ENCODE assay signal across 14 cellular contexts in genomic region chr6:89589297-89590074, GRCh38.
"Had no signal": no experiment of that assay in that cellular context is flagged by ENCODE, and none has a peak within 500 bp of the region (broad histone marks: within the 10 kb centered on the region; RNA-seq: fewer than 3 reads in every experiment).

No MANE protein-coding gene starts in this region.

- H3K36me3 ChIP-seq: brain microvascular endothelial cell, neutrophil, sigmoid colon, spleen had no signal

- H3K4me3 ChIP-seq: lung, sigmoid colon, spleen had no signal

- H3K4me1 ChIP-seq: parathyroid adenoma, sigmoid colon, spleen had no signal

- H3K9me3 ChIP-seq: neutrophil, sigmoid colon, spleen had no signal

- H3K9me3 Mint-ChIP-seq: activated CD4-positive, alpha-beta T cell treated with anti-CD3 and anti-CD28 coated beads, Interleukin-2, amount 10 ng/mL, durations not matched to agents 7 days and 5 days had no signal

- H3K27me3 Mint-ChIP-seq: activated CD4-positive, alpha-beta T cell treated with anti-CD3 and anti-CD28 coated beads, Interleukin-2, amount 10 ng/mL, durations not matched to agents 7 days and 5 days had no signal

- H3K4me1 Mint-ChIP-seq: activated CD4-positive, alpha-beta T cell treated with anti-CD3 and anti-CD28 coated beads, Interleukin-2, amount 10 ng/mL, durations not matched to agents 7 days and 5 days had no signal

- DNase-seq: activated CD4-positive, alpha-beta T cell treated with anti-CD3 and anti-CD28 coated beads, Interleukin-2, amount 10 ng/mL, durations not matched to agents 7 days and 5 days; activated CD4-positive, CD25-positive, alpha-beta regulatory T cell; activated naive CD4-positive, alpha-beta T cell; anterior cingulate cortex; brain microvascular endothelial cell; cerebellar nuclear complex; effector CD8-positive, alpha-beta T cell; foreskin fibroblast; sigmoid colon; spleen; T-helper 2 cell had no signal

- H3K4me3 Mint-ChIP-seq: activated CD4-positive, alpha-beta T cell treated with anti-CD3 and anti-CD28 coated beads, Interleukin-2, amount 10 ng/mL, durations not matched to agents 7 days and 5 days had no signal

- H3K27ac Mint-ChIP-seq: activated CD4-positive, alpha-beta T cell treated with anti-CD3 and anti-CD28 coated beads, Interleukin-2, amount 10 ng/mL, durations not matched to agents 7 days and 5 days had no signal

- H3K27ac ChIP-seq: brain microvascular endothelial cell, neutrophil, parathyroid adenoma, sigmoid colon, spleen had no signal
